In the genomic region with DNA sequence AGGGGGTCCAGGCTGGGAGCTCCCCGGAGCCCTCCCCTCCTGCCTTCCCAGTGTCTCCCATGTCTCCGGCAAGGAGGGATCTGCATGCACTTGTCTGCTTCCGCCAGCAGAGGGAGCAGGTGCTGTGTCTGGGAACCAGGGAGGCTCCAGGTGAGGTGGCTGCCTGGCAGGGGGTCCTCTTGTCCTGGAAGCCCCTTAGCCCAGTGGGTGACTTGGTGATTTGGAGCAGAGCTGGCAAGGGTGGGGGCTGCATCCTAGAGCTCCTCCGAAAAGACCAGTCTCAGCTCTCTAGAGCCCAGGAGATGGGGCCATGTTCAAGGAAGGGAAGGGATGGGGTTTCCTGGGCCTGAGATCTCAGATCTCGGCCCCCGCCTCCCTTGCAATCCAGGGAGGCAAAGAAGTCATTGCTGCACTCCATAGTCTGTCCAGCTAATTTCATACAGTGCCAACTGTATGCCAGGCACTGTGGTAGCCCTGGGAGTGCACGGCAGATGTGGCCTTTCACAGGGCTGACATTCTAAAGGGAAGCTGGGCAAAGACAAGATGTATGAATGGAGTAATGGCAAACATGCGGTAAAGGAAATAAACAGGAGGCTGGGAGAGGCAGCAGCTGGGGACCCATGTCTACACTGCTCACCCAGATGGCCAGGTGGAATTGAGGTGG, we compare ENCODE assay signal across 8 cellular contexts. TPM values are rescaled to one million over a fixed set of nuclear protein-coding genes. Genes with fewer than 3 reads are reported as not detected.
DNase-seq lines count a peak whose midpoint lies in the region; ATAC-seq, FAIRE-seq and TF ChIP-seq lines count a peak whose summit lies in the region.

No MANE protein-coding gene starts in this region.

- TF ChIP-seq EP300 in ovary (IDR thresholded peaks at IDR 0.05): no peak
- no peak for TF ChIP-seq EP300 in tibial nerve (IDR thresholded peaks at IDR 0.05)

- H3K4me3 ChIP-seq in SJCRH30 (no peak overlapping the region), ovary (no peak overlapping the region), tibial nerve (no peak overlapping the region)

- H3K27ac ChIP-seq in SJCRH30 (no peak overlapping the region), foreskin keratinocyte (no peak overlapping the region), ovary (no peak overlapping the region), tibial nerve (no peak overlapping the region)

- DNase-seq in GM12892 (ENCODE audit: insufficient read length) (peak; percentile 69), KG1 (lab: John Stamatoyannopoulos, UW) (peak; percentile 15), SJCRH30 (peak; percentile 65 to 80), activated gamma-delta T cell treated with Interleukin-2 at 50 U/mL for 16 hours (peak; percentile 69), foreskin keratinocyte (no peak), ovary (peak in 4 of 5 donors; percentile 31 to 61 (median 38)), tibial nerve (ENCODE audit: low spot score in 2 of 2) (peak; percentile 40 to 80)

- H3K36me3 ChIP-seq in SJCRH30 (no peaks in the 10 kb centered on the region), ovary (no peaks in the 10 kb centered on the region), tibial nerve (no peaks in the 10 kb centered on the region)

- WGBS in ovary, 3 donors: 35 to 42% (median 36%) methylated on average over 8 of the region's 8 CpGs
- WGBS in tibial nerve, 2 donors: 36 to 48% methylated on average over 7 to 8 of the region's 8 CpGs

- TF ChIP-seq POLR2A in GM12892 (IDR thresholded peaks at IDR 0.05; ENCODE audit: low read depth, low read length) (no peak), ovary (IDR thresholded peaks at IDR 0.05) (no peak), tibial nerve (IDR thresholded peaks at IDR 0.05) (no peak)

- TF ChIP-seq CTCF in foreskin keratinocyte (conservative IDR thresholded peaks at IDR 0.05) (peak; percentile 85), ovary (IDR thresholded peaks at IDR 0.05) (peak in 2 of 3 donors; percentile 14 to 20), tibial nerve (IDR thresholded peaks at IDR 0.05) (peak; percentile 80 to 90 (median 89))

- intact Hi-C loops in ovary (cut with DNase I): no loop called here

- peak; percentile 84 for FAIRE-seq in GM12892 (lab: Jason Lieb, UNC)

- ATAC-seq in foreskin keratinocyte: peak; percentile 77
- ATAC-seq in GM21390 (IDR thresholded peaks at IDR 0.05; ENCODE audit: unreplicated experiment): no peak

- no peaks in the 10 kb centered on the region for H3K9me3 ChIP-seq in SJCRH30 (replicated peaks)
- no peaks in the 10 kb centered on the region for H3K9me3 ChIP-seq in ovary
- H3K9me3 ChIP-seq in tibial nerve: no peaks in the 10 kb centered on the region

- H3K27me3 ChIP-seq in SJCRH30 (no peaks in the 10 kb centered on the region), foreskin keratinocyte (no peaks in the 10 kb centered on the region), ovary (no peaks in the 10 kb centered on the region), tibial nerve (peaks cover 0 to 6% of the 10 kb centered on the region in 2 donors)

- H3K4me1 ChIP-seq in SJCRH30 (peaks cover 10% of the 10 kb centered on the region), foreskin keratinocyte (no peaks in the 10 kb centered on the region), ovary (ENCODE audit: insufficient read depth) (no peaks in the 10 kb centered on the region), tibial nerve (peaks cover 0 to 15% (median 6%) of the 10 kb centered on the region in 4 donors)

RNA-seq across cellular contexts. Expression of gene SFRP5, which starts 20.4 kb away (rescaled TPM):
- not detected for polyA plus RNA-seq in GM12892 (2012; ENCODE audit: missing spikeins)
- total RNA-seq in SJCRH30 (2014; rRNA removed; shearing (Covaris generic)): not detected in 2 replicates
- total RNA-seq in foreskin keratinocyte: not detected in 2 replicates
- polyA plus RNA-seq in foreskin keratinocyte: 0.02 TPM in 1 of 2 replicates, not detected in the other
- total RNA-seq in ovary: 1 to 10 TPM in 1 of 7 donors, under 1 TPM in 4, not detected in 2; 0.18 to 3.0 (median 0.41) TPM
- polyA plus RNA-seq in ovary: under 1 TPM; 0.28 to 0.48 TPM
- 100 to 1,000 TPM; 183 to 530 (median 479) TPM for total RNA-seq in tibial nerve

RNA-seq across cellular contexts. Expression of gene ZFYVE27, which starts 55.3 kb away (rescaled TPM):
- 17.2 TPM for polyA plus RNA-seq in GM12892 (2012; ENCODE audit: missing spikeins)
- 20.7 and 27.1 TPM in 2 replicates for total RNA-seq in SJCRH30 (2014; rRNA removed; shearing (Covaris generic))
- total RNA-seq in foreskin keratinocyte (15.3 and 18.3 TPM in 2 replicates), ovary (10 to 100 TPM; 20.8 to 30.1 (median 25.8) TPM), tibial nerve (10 to 100 TPM; 33.4 to 46.8 (median 42.7) TPM)
- polyA plus RNA-seq in foreskin keratinocyte (14.1 and 14.2 TPM in 2 replicates), ovary (10 to 100 TPM; 14.4 to 23.5 TPM)

RNA-seq across cellular contexts. Expression of gene GOLGA7B, which starts 57.5 kb away (rescaled TPM):
- 0.04 TPM for polyA plus RNA-seq in GM12892 (2012; ENCODE audit: missing spikeins)
- total RNA-seq in SJCRH30 (2014; rRNA removed; shearing (Covaris generic)): 0.35 and 0.93 TPM in 2 replicates
- 0.63 and 0.68 TPM in 2 replicates for total RNA-seq in foreskin keratinocyte
- 0.66 and 0.90 TPM in 2 replicates for polyA plus RNA-seq in foreskin keratinocyte
- total RNA-seq in ovary: under 1 TPM in 5 of 7 donors, not detected in 2; under 0.01 to 0.22 (median 0.05) TPM
- polyA plus RNA-seq in ovary: under 1 TPM; 0.02 to 0.30 TPM
- 1 to 10 TPM in 3 of 4 donors, under 1 TPM in 1; 0.90 to 6.3 (median 4.8) TPM for total RNA-seq in tibial nerve

Comparison
In these comparisons a context has a peak if more than half of its experiments do, and no peak if none do; other contexts are left out.
1. DNase-seq: peak in GM12892 (single experiment), KG1 (single experiment), SJCRH30 (2 of 2), activated gamma-delta T cell treated with Interleukin-2 at 50 U/mL for 16 hours (single experiment), ovary (4 of 5) and tibial nerve (2 of 2); none in foreskin keratinocyte (0 of 2).
2. CTCF ChIP-seq: peak in every context shown above with its lines; median percentile 89 in tibial nerve; 85 in foreskin keratinocyte; 17 in ovary.
3. RNA of gene SFRP5, which starts 20.4 kb away (total RNA-seq): 183 to 530 TPM in tibial nerve; 0.18 to 3.0 TPM in ovary, not detected in SJCRH30 and not detected in foreskin keratinocyte; every median in the first group is over 10 times any median in the second.